29 cellular contexts compared by ENCODE assay signal in genomic region chr9:115628426-115628825, GRCh38.
DNase-seq lines count a peak whose midpoint lies in the region; ATAC-seq and TF ChIP-seq lines count a peak whose summit lies in the region.
"Had no signal": no experiment of that assay in that cellular context is flagged by ENCODE, and none has a peak within 500 bp of the region (broad histone marks: within the 10 kb centered on the region; RNA-seq: fewer than 3 reads in every experiment).

No MANE protein-coding gene starts in this region.

- no peak overlapping the region for H2AFZ ChIP-seq in SK-N-SH (ENCODE audit: low read depth)
- no peak overlapping the region for H2AFZ ChIP-seq in neural progenitor cell (replicated peaks)
- no peak overlapping the region for H2AFZ ChIP-seq in GM23338

- CTCF ChIA-PET in SK-N-SH (lab: Yijun Ruan, JAX): no interaction called here

- POLR2A ChIA-PET in SK-N-SH (lab: Yijun Ruan, JAX): no interaction called here

- H3K4me3 ChIP-seq in SK-N-SH (ENCODE audit: low read depth in 2 of 2, low read length in 1 of 2) (no peak overlapping the region), esophagus muscularis mucosa (no peak overlapping the region), neural progenitor cell (no peak overlapping the region), GM23338 (no peak overlapping the region)
- H3K4me3 ChIP-seq: GM12878 had no signal

- no peak for TF ChIP-seq EP300 in SK-N-SH (IDR thresholded peaks at IDR 0.05; ENCODE audit: borderline replicate concordance in 1 of 2, low read depth in 1 of 2, low read length in 1 of 2)
- TF ChIP-seq EP300 in esophagus muscularis mucosa (IDR thresholded peaks at IDR 0.05): no peak

- WGBS in SK-N-SH (ENCODE audit: low lambda C conversion rate): 92% methylated on average over 2 of the region's 2 CpGs
- 68% methylated on average over 2 of the region's 2 CpGs for WGBS in esophagus muscularis mucosa

- TF ChIP-seq RAD21 in SK-N-SH (IDR thresholded peaks at IDR 0.05; ENCODE audit: low read length): no peak

- no peaks in the 10 kb centered on the region for H3K79me2 ChIP-seq in SK-N-SH (ENCODE audit: insufficient read depth)
- H3K79me2 ChIP-seq in neural progenitor cell (ENCODE audit: low read depth): no peaks in the 10 kb centered on the region
- no peaks in the 10 kb centered on the region for H3K79me2 ChIP-seq in GM23338 (replicated peaks; ENCODE audit: insufficient read depth)

- H3K4me2 ChIP-seq in SK-N-SH (no peak overlapping the region), neural progenitor cell (peak overlapping the region; percentile 42), GM23338 (no peak overlapping the region)

- H3K9me3 Mint-ChIP-seq in neural progenitor cell (peaks cover 2% of the 10 kb centered on the region), GM23338 (no peaks in the 10 kb centered on the region)
- H3K9me3 Mint-ChIP-seq: CD8-positive, alpha-beta T cell had no signal

- TF ChIP-seq CTCF in SK-N-SH (IDR thresholded peaks at IDR 0.05): no peak
- no peak for TF ChIP-seq CTCF in esophagus muscularis mucosa (IDR thresholded peaks at IDR 0.05)
- TF ChIP-seq CTCF in neural progenitor cell (IDR thresholded peaks at IDR 0.05): no peak
- TF ChIP-seq CTCF in GM23338 (conservative IDR thresholded peaks at IDR 0.05; ENCODE audit: low read depth in 2 of 2): no peak

- TF ChIP-seq POLR2A in esophagus muscularis mucosa (IDR thresholded peaks at IDR 0.05; ENCODE audit: low read depth): no peak

- no peak for ATAC-seq in SK-N-SH treated with all-trans-retinoic acid at 6 μM for 48 hours
- no peak for ATAC-seq in GM23338
- ATAC-seq: CD8-positive, alpha-beta T cell; GM12878 had no signal

- no peak overlapping the region for H3K27ac ChIP-seq in SK-N-SH (ENCODE audit: low read depth in 2 of 2, low read length in 1 of 2)
- H3K27ac ChIP-seq in esophagus muscularis mucosa (replicated peaks in 1 of 4): no peak overlapping the region
- H3K27ac ChIP-seq in neural progenitor cell: peak overlapping the region; percentile 72
- H3K27ac ChIP-seq in GM23338 (ENCODE audit: low read depth): no peak overlapping the region
- H3K27ac ChIP-seq: 22Rv1, C4-2B, HL-60, RWPE1 had no signal

- H3K27me3 ChIP-seq in SK-N-SH (ENCODE audit: insufficient read depth) (no peaks in the 10 kb centered on the region), esophagus muscularis mucosa (no peaks in the 10 kb centered on the region), neural progenitor cell (no peaks in the 10 kb centered on the region), GM23338 (ENCODE audit: insufficient read depth) (no peaks in the 10 kb centered on the region)

- H3K36me3 Mint-ChIP-seq in neural progenitor cell: no peaks in the 10 kb centered on the region
- H3K36me3 Mint-ChIP-seq in GM23338 (ENCODE audit: low read depth): no peaks in the 10 kb centered on the region
- H3K36me3 Mint-ChIP-seq: CD8-positive, alpha-beta T cell had no signal

- H3K9me3 ChIP-seq in SK-N-SH (no peaks in the 10 kb centered on the region), esophagus muscularis mucosa (no peaks in the 10 kb centered on the region), neural progenitor cell (ENCODE audit: low read depth) (no peaks in the 10 kb centered on the region)
- H3K9me3 ChIP-seq: Caco-2 had no signal

- H3K4me1 Mint-ChIP-seq in neural progenitor cell: peaks cover 30% of the 10 kb centered on the region
- H3K4me1 Mint-ChIP-seq in GM23338: peaks cover 6% of the 10 kb centered on the region
- H3K4me1 Mint-ChIP-seq: B cell had no signal

- H3F3A ChIP-seq in SK-N-SH (replicated peaks; ENCODE audit: insufficient read depth) (peaks cover 10% of the 10 kb centered on the region), neural progenitor cell (ENCODE audit: low read depth) (peaks cover 40% of the 10 kb centered on the region), GM23338 (replicated peaks; ENCODE audit: low read depth) (no peaks in the 10 kb centered on the region)

- H3K27me3 Mint-ChIP-seq in neural progenitor cell (ENCODE audit: insufficient read depth, low read depth) (peaks cover 4% of the 10 kb centered on the region), GM23338 (ENCODE audit: insufficient read depth, low read depth, poor library complexity) (peaks cover 3% of the 10 kb centered on the region)

- H3K9me2 ChIP-seq in SK-N-SH (no peaks in the 10 kb centered on the region), GM23338 (ENCODE audit: insufficient read depth) (no peaks in the 10 kb centered on the region)

- H3K9ac ChIP-seq in SK-N-SH: no peak overlapping the region
- H3K9ac ChIP-seq in neural progenitor cell: no peak overlapping the region

- no peak overlapping the region for H3K4me3 Mint-ChIP-seq in neural progenitor cell
- H3K4me3 Mint-ChIP-seq in GM23338: no peak overlapping the region
- H3K4me3 Mint-ChIP-seq: B cell; CD8-positive, alpha-beta T cell had no signal

- H3K36me3 ChIP-seq in SK-N-SH (replicated peaks in 1 of 2; ENCODE audit: control insufficient read depth in 1 of 2, insufficient read depth in 2 of 2, low read length in 1 of 2) (no peaks in the 10 kb centered on the region), esophagus muscularis mucosa (no peaks in the 10 kb centered on the region), neural progenitor cell (no peaks in the 10 kb centered on the region), GM23338 (ENCODE audit: insufficient read depth) (no peaks in the 10 kb centered on the region)

- H4K20me1 ChIP-seq in SK-N-SH (ENCODE audit: insufficient read depth) (no peaks in the 10 kb centered on the region), neural progenitor cell (ENCODE audit: low read depth) (no peaks in the 10 kb centered on the region), GM23338 (replicated peaks; ENCODE audit: insufficient read depth) (no peaks in the 10 kb centered on the region)

- H3K4me1 ChIP-seq in SK-N-SH (ENCODE audit: control insufficient read depth in 1 of 2, insufficient read depth in 2 of 2, low read depth in 1 of 2, low read length in 1 of 2) (peaks cover 0 to 14% of the 10 kb centered on the region in 2 experiments; a peak in 1 of 4 replicates), esophagus muscularis mucosa (no peaks in the 10 kb centered on the region), neural progenitor cell (peaks cover 46% of the 10 kb centered on the region), GM23338 (ENCODE audit: insufficient read depth) (no peaks in the 10 kb centered on the region)
- H3K4me1 ChIP-seq: Caco-2 had no signal

- no peak overlapping the region for H3K27ac Mint-ChIP-seq in neural progenitor cell
- no peak overlapping the region for H3K27ac Mint-ChIP-seq in GM23338
- H3K27ac Mint-ChIP-seq: B cell; CD8-positive, alpha-beta T cell had no signal

- DNase-seq in SK-N-SH: no peak
- peak; percentile 47 for DNase-seq in esophagus muscularis mucosa (ENCODE audit: extremely low spot score)
- DNase-seq in neural progenitor cell (ENCODE audit: low spot score): peak; percentile 8
- DNase-seq in NCI-H128 (lab: John Stamatoyannopoulos, UW; ENCODE audit: unreplicated experiment): no peak
- DNase-seq in D341Med (ENCODE audit: low spot score): no peak
- no peak for DNase-seq in GM23338 (ENCODE audit: low spot score)
- DNase-seq: Caco-2; CD8-positive, alpha-beta T cell; DMS 273 treated with DMSO at 0.1 percent for 48 hours; DMS79; EL; GDM1; GOT3; HCEC 1CT; NCI-H1105; NCI-H146; NCI-H1930; NCI-H2107; NCI-H446; NCI-H524 treated with DMSO at 0.1 percent for 48 hours; NCI-H774; SHP77 treated with DMSO at 0.1 percent for 48 hours had no signal

- intact Hi-C loops in esophagus muscularis mucosa (cut with DNase I): no loop called here

TF ChIP-seq in SK-N-SH, 30 proteins besides CTCF, POLR2A, EP300 and RAD21 (continues in another document):
- TF ChIP-seq YY1 (IDR thresholded peaks at IDR 0.05; ENCODE audit: low read depth) (no peak), TAF1 (IDR thresholded peaks at IDR 0.05; ENCODE audit: borderline replicate concordance, low read depth, low read length) (no peak), MXI1 (IDR thresholded peaks at IDR 0.05; ENCODE audit: low read depth, low read length) (no peak), PBX3 (IDR thresholded peaks at IDR 0.05) (peak; percentile 19; the same call in 1 of the 2 replicates)

TF ChIP-seq in SK-N-SH treated with all-trans-retinoic acid at 6 μM for 48 hours, 23 proteins besides CTCF, POLR2A, EP300 and RAD21 (continues in another document):
- no peak for TF ChIP-seq CSDC2 (CRISPR knock-in tag; IDR thresholded peaks at IDR 0.05)
- no peak for TF ChIP-seq ZC3H10 (CRISPR knock-in tag; IDR thresholded peaks at IDR 0.05)
- TF ChIP-seq OSR1 (CRISPR knock-in tag; IDR thresholded peaks at IDR 0.05): no peak
- no peak for TF ChIP-seq ZNF8 (CRISPR knock-in tag; IDR thresholded peaks at IDR 0.05)
- TF ChIP-seq TOX (CRISPR knock-in tag; IDR thresholded peaks at IDR 0.05; ENCODE audit: borderline replicate concordance): no peak
- no peak for TF ChIP-seq TCF4 (CRISPR knock-in tag; IDR thresholded peaks at IDR 0.05; ENCODE audit: borderline replicate concordance)
- no peak for TF ChIP-seq BACH2 (CRISPR knock-in tag; IDR thresholded peaks at IDR 0.05; ENCODE audit: borderline replicate concordance)
- no peak for TF ChIP-seq RARB (CRISPR knock-in tag; IDR thresholded peaks at IDR 0.05)

TF ChIP-seq in GM23338, 12 proteins besides CTCF, POLR2A, EP300 and RAD21 (continues in another document):
- TF ChIP-seq REST (IDR thresholded peaks at IDR 0.05; ENCODE audit: unreplicated experiment): no peak
- no peak for TF ChIP-seq CREB1 (CRISPR knock-in tag; IDR thresholded peaks at IDR 0.05; ENCODE audit: low read depth)

Comparison
In these comparisons a context has a peak if more than half of its experiments do, and no peak if none do; other contexts are left out.
1. DNase-seq: peak in esophagus muscularis mucosa (single experiment) and neural progenitor cell (single experiment); none in SK-N-SH (single experiment), NCI-H128 (single experiment), D341Med (single experiment) and GM23338 (single experiment).